Comparison of ENCODE assay signal across 8 cellular contexts in the genomic region with DNA sequence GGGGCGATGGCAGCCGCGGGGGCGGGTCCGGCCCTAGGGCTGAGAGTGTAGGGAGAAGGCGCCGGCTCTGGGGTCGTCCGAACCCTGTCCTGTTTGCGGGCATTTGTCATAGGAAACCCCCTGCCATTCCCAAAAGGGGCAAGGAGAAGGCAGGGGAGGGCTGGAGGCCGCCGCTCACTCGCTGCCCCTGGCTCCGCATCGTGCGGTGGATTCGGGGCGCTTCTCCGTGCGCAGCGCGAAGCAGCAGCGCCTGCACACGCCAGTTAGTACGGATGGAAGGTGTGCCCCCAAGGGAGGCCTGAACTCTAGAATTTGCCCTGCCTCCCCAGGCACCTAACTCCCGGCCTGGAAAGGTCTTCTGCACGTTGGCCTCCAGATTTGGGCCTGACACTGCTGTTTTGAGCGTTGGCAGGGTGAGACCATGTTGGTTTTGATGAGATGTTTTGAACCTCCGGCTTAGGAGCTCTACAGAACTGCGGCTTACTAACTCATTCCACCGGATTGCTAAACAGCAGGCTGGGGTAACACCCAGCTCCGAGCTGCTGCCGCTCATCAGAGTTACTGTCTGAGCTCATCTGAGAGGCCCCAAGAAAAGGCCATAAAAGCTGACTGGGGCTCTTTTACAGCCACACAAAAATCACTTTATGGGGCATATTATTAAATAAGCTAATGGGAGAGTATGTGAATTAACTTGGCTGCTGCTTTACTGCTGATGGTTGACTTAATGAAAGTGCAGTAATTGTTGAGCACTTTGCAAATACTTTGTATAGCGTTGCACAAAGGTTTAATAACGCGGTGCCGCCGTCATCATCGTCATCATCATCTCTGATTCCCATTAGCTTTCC. TPM values are rescaled to one million over a fixed set of nuclear protein-coding genes. Genes with fewer than 3 reads are reported as not detected.
A peak's percentile ranks its signal among the peaks of the same experiment; 100 is the strongest.
DNase-seq lines count a peak whose midpoint lies in the region; TF ChIP-seq lines count a peak whose summit lies in the region.

No MANE protein-coding gene starts in this region.

- peaks cover 42% of the 10 kb centered on the region for H3K4me1 Mint-ChIP-seq in activated naive CD8-positive, alpha-beta T cell (ENCODE audit: low read depth)

- H3K4me3 ChIP-seq in GM08714 (ENCODE audit: low read length) (peak overlapping the region; percentile 82), H7 (ENCODE audit: insufficient read depth, low read depth, low read length) (peak overlapping the region; percentile 71), left ventricle myocardium inferior (peak overlapping the region; percentile 89)

- H3K27me3 ChIP-seq in H7 (ENCODE audit: control insufficient read depth, insufficient read depth, low read length) (peaks cover 57% of the 10 kb centered on the region), left ventricle myocardium inferior (ENCODE audit: low read depth) (no peaks in the 10 kb centered on the region)

- H3K36me3 Mint-ChIP-seq in activated naive CD8-positive, alpha-beta T cell, result no peaks in the 10 kb centered on the region

- no peak for TF ChIP-seq CTCF in left ventricle myocardium inferior (IDR thresholded peaks at IDR 0.05; ENCODE audit: borderline replicate concordance)

- H3K27me3 Mint-ChIP-seq in activated naive CD8-positive, alpha-beta T cell, result peaks cover 6% of the 10 kb centered on the region

- DNase-seq in H7 (peak; percentile 76), NCI-H69 (lab: John Stamatoyannopoulos, UW) (peak; percentile 70), left ventricle myocardium inferior (no peak), putamen (ENCODE audit: low spot score) (peak; percentile 16), NCI-H2196 (lab: John Stamatoyannopoulos, UW; ENCODE audit: unreplicated experiment) (no peak), mucosa of gallbladder (ENCODE audit: low spot score) (no peak)

- peak overlapping the region; percentile 97 for H3K4me3 Mint-ChIP-seq in activated naive CD8-positive, alpha-beta T cell

- intact Hi-C loops in left ventricle myocardium inferior (cut with micrococcal nuclease), result no loop called here

- no peaks in the 10 kb centered on the region for H3K9me3 ChIP-seq in left ventricle myocardium inferior (replicated peaks)

- H3K4me1 ChIP-seq in left ventricle myocardium inferior, result peaks cover 70% of the 10 kb centered on the region

- H3K27ac Mint-ChIP-seq in activated naive CD8-positive, alpha-beta T cell, result no peak overlapping the region

- H3K27ac ChIP-seq in left ventricle myocardium inferior (replicated peaks), result peak overlapping the region; percentile 68

- H3K9me3 Mint-ChIP-seq in activated naive CD8-positive, alpha-beta T cell (ENCODE audit: low read depth), result no peaks in the 10 kb centered on the region

- H3K36me3 ChIP-seq in H7 (replicated peaks; ENCODE audit: control insufficient read depth, insufficient read depth, low read length), result no peaks in the 10 kb centered on the region
- no peaks in the 10 kb centered on the region for H3K36me3 ChIP-seq in left ventricle myocardium inferior

RNA-seq across cellular contexts. Expression of a gene that starts 1.0 kb away (rescaled TPM):
- total RNA-seq in H7 (2014; rRNA removed; shearing (Covaris generic)), result 1.5 and 1.6 TPM in 2 replicates
- total RNA-seq in left ventricle myocardium inferior (36.7 TPM), mucosa of gallbladder (30.5 TPM)

Comparison
In these comparisons a context has a peak if more than half of its experiments do, and no peak if none do; other contexts are left out.
1. DNase-seq: peak in H7 (single experiment), NCI-H69 (single experiment) and putamen (single experiment); none in left ventricle myocardium inferior (single experiment), NCI-H2196 (single experiment) and mucosa of gallbladder (single experiment).
2. RNA of a gene that starts 1.0 kb away (total RNA-seq): 36.7 TPM in left ventricle myocardium inferior (single experiment) and 30.5 TPM in mucosa of gallbladder (single experiment); 1.5 to 1.6 TPM in H7; every median in the first group is over 10 times any median in the second.
3. Peak in every context shown above with its lines, with median percentiles within 50 percentile points of each other: H3K4me3 ChIP-seq.